Comparison of ENCODE assay signal across 1 cellular context in genomic region chr10:4247379-4247778, GRCh38.
TF ChIP-seq lines count a peak whose summit lies in the region.

No MANE protein-coding gene starts in this region.

TF ChIP-seq in IMR-90, 13 proteins besides CTCF, POLR2A, EP300 and RAD21:
- no peak for TF ChIP-seq RCOR1 (IDR thresholded peaks at IDR 0.05; ENCODE audit: insufficient replicate concordance, low read length)
- no peak for TF ChIP-seq CEBPB (IDR thresholded peaks at IDR 0.05; ENCODE audit: low read depth, low read length)
- no peak for TF ChIP-seq MAFK (IDR thresholded peaks at IDR 0.05; ENCODE audit: low read depth, low read length)
- TF ChIP-seq SMC3 (IDR thresholded peaks at IDR 0.05; ENCODE audit: low read depth, low read length) = no peak
- no peak for TF ChIP-seq RFX5 (IDR thresholded peaks at IDR 0.05; ENCODE audit: low read depth, low read length)
- TF ChIP-seq MXI1 (IDR thresholded peaks at IDR 0.05; ENCODE audit: borderline replicate concordance, low read depth, low read length) = no peak
- TF ChIP-seq MAZ (IDR thresholded peaks at IDR 0.05; ENCODE audit: borderline replicate concordance, low read depth, low read length) = no peak
- TF ChIP-seq ELK1 (IDR thresholded peaks at IDR 0.05; ENCODE audit: borderline replicate concordance, low read depth, low read length) = no peak
- no peak for TF ChIP-seq USF2 (IDR thresholded peaks at IDR 0.05; ENCODE audit: low read depth, low read length)
- TF ChIP-seq NFE2L2 (IDR thresholded peaks at IDR 0.05; ENCODE audit: low read depth, low read length) = no peak
- no peak for TF ChIP-seq FOS (IDR thresholded peaks at IDR 0.05; ENCODE audit: low read depth, low read length)
- TF ChIP-seq CHD1 (IDR thresholded peaks at IDR 0.05; ENCODE audit: low read depth, low read length) = no peak
- TF ChIP-seq BHLHE40 (IDR thresholded peaks at IDR 0.05; ENCODE audit: low read depth, low read length) = no peak
